ENCODE assay signal across 2 cellular contexts in the genomic region with DNA sequence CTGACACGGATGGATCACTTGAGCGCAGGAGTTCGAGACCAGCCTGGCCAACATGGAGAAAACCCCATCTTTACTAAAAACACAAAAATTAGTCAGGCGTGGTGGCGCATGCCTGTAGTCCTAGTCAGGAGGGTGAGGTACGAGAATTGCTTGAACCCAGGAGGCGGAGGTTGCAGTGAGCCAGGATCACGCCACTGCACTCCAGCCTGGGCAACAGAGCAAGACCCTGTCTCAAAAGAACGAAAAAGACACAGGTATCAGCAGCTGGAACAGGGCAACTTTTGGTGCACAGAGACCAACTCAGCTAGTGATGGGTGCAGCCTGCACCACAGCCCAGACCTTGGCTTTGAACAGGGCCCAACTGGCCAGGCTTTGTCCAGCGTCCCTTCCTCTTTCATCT. TPM values are rescaled to one million over a fixed set of nuclear protein-coding genes. Genes with fewer than 3 reads are reported as not detected.
"Had no signal": no experiment of that assay in that cellular context is flagged by ENCODE, and none has a peak within 500 bp of the region (broad histone marks: within the 10 kb centered on the region; RNA-seq: fewer than 3 reads in every experiment).

No MANE protein-coding gene starts in this region.

RNA-seq across cellular contexts. Expression of a gene that starts 48.8 kb away (rescaled TPM):
- total RNA-seq: NCI-H460, SJCRH30 had no signal
